Comparison of ENCODE assay signal across 5 cellular contexts in the genomic region with DNA sequence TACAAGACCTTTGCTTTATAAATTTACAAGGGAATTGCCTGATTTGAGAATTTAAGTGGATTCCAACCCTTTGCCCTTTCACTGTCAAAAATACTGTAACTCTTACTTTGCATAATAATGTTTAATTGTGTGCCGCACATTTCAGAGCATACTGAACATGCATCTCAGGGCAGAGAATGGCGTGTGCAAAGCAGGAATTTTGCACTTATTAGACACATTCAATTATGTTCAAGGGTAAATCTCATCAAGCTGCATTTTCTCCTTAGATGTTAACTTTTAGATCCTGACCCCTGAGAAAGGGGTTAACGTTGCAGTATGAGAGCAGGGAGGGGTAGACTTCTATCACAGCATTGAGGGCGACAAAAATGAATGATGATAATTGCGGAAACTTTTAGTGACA.
"Had no signal": no experiment of that assay in that cellular context is flagged by ENCODE, and none has a peak within 500 bp of the region (broad histone marks: within the 10 kb centered on the region; RNA-seq: fewer than 3 reads in every experiment).

No MANE protein-coding gene starts in this region.

- DNase-seq: IMR-90, KBM-7, KG1 had no signal

- ATAC-seq: HepG2, K562 had no signal

- H3K4me3 ChIP-seq: K562 had no signal

- FAIRE-seq: HepG2, K562 had no signal
